18 cellular contexts compared by ENCODE assay signal in the genomic region with DNA sequence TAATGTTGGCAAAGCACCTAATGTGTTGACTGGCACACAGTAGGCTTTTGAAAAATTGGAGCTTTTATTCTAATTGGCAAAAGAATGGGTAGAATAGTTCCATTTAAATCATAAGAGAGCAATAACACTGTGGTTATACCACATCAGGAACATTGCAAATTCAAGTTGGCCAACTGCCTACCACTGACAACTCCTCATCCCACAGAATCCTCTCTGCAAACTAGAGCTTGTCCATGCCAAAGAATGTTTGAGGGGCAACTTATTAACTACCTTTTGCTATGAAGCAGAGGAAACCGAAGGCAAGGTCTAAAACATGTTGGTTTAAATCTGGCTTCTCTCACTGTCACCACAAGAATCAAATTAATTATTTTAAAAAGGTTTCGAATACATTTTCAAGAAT. TPM values are rescaled to one million over a fixed set of nuclear protein-coding genes. Genes with fewer than 3 reads are reported as not detected.
A peak's percentile ranks its signal among the peaks of the same experiment; 100 is the strongest.
DNase-seq lines count a peak whose midpoint lies in the region; ATAC-seq and TF ChIP-seq lines count a peak whose summit lies in the region.
"Had no signal": no experiment of that assay in that cellular context is flagged by ENCODE, and none has a peak within 500 bp of the region (broad histone marks: within the 10 kb centered on the region; RNA-seq: fewer than 3 reads in every experiment).

No MANE protein-coding gene starts in this region.

- in situ Hi-C loops in ACHN (cut with HindIII; ENCODE audit: low pct_ligation_motif_present, low pct_unique_long_range_greater_than_20kb, low sequenced_read_pairs): no loop called here

- no peak overlapping the region for H3K4me3 ChIP-seq in left ventricle myocardium inferior
- H3K4me3 ChIP-seq in sigmoid colon: no peak overlapping the region
- H3K4me3 ChIP-seq: GM23338, Peyer's patch had no signal

- H3K9me3 ChIP-seq in left ventricle myocardium inferior (replicated peaks) (no peaks in the 10 kb centered on the region), sigmoid colon (no peaks in the 10 kb centered on the region)
- H3K9me3 ChIP-seq: Peyer's patch had no signal

- H3K27me3 Mint-ChIP-seq in WTC11 (ENCODE audit: low read depth): no peaks in the 10 kb centered on the region

- peaks cover 87% of the 10 kb centered on the region for H3K4me1 ChIP-seq in left ventricle myocardium inferior
- peaks cover 0 to 64% (median 45%) of the 10 kb centered on the region in 4 donors for H3K4me1 ChIP-seq in sigmoid colon
- H3K4me1 ChIP-seq: Peyer's patch had no signal

- peaks cover 12% of the 10 kb centered on the region for H3K36me3 ChIP-seq in left ventricle myocardium inferior
- no peaks in the 10 kb centered on the region for H3K36me3 ChIP-seq in sigmoid colon
- H3K36me3 ChIP-seq: Peyer's patch had no signal

- H3K27ac ChIP-seq in angular gyrus (ENCODE audit: low read depth, low read length): peak overlapping the region; percentile 10
- H3K27ac ChIP-seq in left ventricle myocardium inferior (replicated peaks): peak overlapping the region; percentile 86
- peak overlapping the region; percentile 64 to 70 (median 67) for H3K27ac ChIP-seq in sigmoid colon
- H3K27ac ChIP-seq: Peyer's patch had no signal

- H3K4me3 Mint-ChIP-seq in WTC11: no peak overlapping the region
- H3K4me3 Mint-ChIP-seq: CD4-positive, alpha-beta memory T cell; GM23338 had no signal

- WGBS in sigmoid colon, 2 donors: 80 to 91% methylated on average over 2 of the region's 2 CpGs

- DNase-seq in ACHN (peak; percentile 28), left ventricle myocardium inferior (no peak), sigmoid colon (no peak), iPS-NIHi7 (ENCODE audit: extremely low spot score) (no peak), dedifferentiated amniotic fluid mesenchymal stem cell (ENCODE audit: extremely low spot score) (no peak), WTC11 (ENCODE audit: low spot score) (no peak), NCI-H345 (lab: John Stamatoyannopoulos, UW) (no peak)
- DNase-seq: CD4-positive, alpha-beta memory T cell; DMS79 treated with DMSO at 0.1 percent for 48 hours; GDM1; Karpas-422; NCI-H1417; NCI-H2029; NCI-H2171 treated with DMSO at 0.1 percent for 48 hours; NCI-H510A; Peyer's patch had no signal

- H3K4me1 Mint-ChIP-seq in WTC11: peaks cover 2% of the 10 kb centered on the region; the same call in 1 of the 2 replicates

- TF ChIP-seq POLR2A in sigmoid colon (IDR thresholded peaks at IDR 0.05): no peak

- intact Hi-C loops in left ventricle myocardium inferior (cut with micrococcal nuclease): no loop called here
- intact Hi-C loops in sigmoid colon (cut with DNase I): no loop called here

- H3K27ac Mint-ChIP-seq in WTC11: no peak overlapping the region
- H3K27ac Mint-ChIP-seq: CD4-positive, alpha-beta memory T cell; GM23338 had no signal

- H3K9me3 Mint-ChIP-seq in WTC11: peaks cover 22% of the 10 kb centered on the region

- POLR2A ChIA-PET in WTC11 (lab: Charles Lee): no interaction called here

- H3K36me3 Mint-ChIP-seq in WTC11: peaks cover 23% of the 10 kb centered on the region
- H3K36me3 Mint-ChIP-seq: CD4-positive, alpha-beta memory T cell had no signal

- no peak for TF ChIP-seq CTCF in left ventricle myocardium inferior (IDR thresholded peaks at IDR 0.05; ENCODE audit: borderline replicate concordance)
- no peak for TF ChIP-seq CTCF in sigmoid colon (IDR thresholded peaks at IDR 0.05)
- TF ChIP-seq CTCF in WTC11 (IDR thresholded peaks at IDR 0.05): no peak

- TF ChIP-seq EP300 in sigmoid colon (IDR thresholded peaks at IDR 0.05): no peak

- CTCF ChIA-PET in WTC11 (lab: Charles Lee): interaction anchor here (1.4 kb wide), 1 partner anchor 25 kb away, joined by 3 read pairs; no protein-coding TSS in a partner anchor

- ATAC-seq in WTC11: no peak
- ATAC-seq: GM23338 had no signal

- H3K27me3 ChIP-seq in left ventricle myocardium inferior (ENCODE audit: low read depth) (no peaks in the 10 kb centered on the region), sigmoid colon (no peaks in the 10 kb centered on the region)
- H3K27me3 ChIP-seq: Peyer's patch had no signal

TF ChIP-seq in WTC11, 78 proteins besides CTCF, POLR2A, EP300 and RAD21 (continues in another document):
- TF ChIP-seq, protein P1, sequence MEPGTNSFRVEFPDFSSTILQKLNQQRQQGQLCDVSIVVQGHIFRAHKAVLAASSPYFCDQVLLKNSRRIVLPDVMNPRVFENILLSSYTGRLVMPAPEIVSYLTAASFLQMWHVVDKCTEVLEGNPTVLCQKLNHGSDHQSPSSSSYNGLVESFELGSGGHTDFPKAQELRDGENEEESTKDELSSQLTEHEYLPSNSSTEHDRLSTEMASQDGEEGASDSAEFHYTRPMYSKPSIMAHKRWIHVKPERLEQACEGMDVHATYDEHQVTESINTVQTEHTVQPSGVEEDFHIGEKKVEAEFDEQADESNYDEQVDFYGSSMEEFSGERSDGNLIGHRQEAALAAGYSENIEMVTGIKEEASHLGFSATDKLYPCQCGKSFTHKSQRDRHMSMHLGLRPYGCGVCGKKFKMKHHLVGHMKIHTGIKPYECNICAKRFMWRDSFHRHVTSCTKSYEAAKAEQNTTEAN (CRISPR knock-in tag; IDR thresholded peaks at IDR 0.05): no peak
- TF ChIP-seq, protein P2, sequence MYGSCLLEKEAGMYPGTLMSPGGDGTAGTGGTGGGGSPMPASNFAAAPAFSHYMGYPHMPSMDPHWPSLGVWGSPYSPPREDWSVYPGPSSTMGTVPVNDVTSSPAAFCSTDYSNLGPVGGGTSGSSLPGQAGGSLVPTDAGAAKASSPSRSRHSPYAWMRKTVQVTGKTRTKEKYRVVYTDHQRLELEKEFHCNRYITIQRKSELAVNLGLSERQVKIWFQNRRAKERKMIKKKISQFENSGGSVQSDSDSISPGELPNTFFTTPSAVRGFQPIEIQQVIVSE (CRISPR knock-in tag; IDR thresholded peaks at IDR 0.05; ENCODE audit: borderline replicate concordance): no peak
- TF ChIP-seq, protein P3, sequence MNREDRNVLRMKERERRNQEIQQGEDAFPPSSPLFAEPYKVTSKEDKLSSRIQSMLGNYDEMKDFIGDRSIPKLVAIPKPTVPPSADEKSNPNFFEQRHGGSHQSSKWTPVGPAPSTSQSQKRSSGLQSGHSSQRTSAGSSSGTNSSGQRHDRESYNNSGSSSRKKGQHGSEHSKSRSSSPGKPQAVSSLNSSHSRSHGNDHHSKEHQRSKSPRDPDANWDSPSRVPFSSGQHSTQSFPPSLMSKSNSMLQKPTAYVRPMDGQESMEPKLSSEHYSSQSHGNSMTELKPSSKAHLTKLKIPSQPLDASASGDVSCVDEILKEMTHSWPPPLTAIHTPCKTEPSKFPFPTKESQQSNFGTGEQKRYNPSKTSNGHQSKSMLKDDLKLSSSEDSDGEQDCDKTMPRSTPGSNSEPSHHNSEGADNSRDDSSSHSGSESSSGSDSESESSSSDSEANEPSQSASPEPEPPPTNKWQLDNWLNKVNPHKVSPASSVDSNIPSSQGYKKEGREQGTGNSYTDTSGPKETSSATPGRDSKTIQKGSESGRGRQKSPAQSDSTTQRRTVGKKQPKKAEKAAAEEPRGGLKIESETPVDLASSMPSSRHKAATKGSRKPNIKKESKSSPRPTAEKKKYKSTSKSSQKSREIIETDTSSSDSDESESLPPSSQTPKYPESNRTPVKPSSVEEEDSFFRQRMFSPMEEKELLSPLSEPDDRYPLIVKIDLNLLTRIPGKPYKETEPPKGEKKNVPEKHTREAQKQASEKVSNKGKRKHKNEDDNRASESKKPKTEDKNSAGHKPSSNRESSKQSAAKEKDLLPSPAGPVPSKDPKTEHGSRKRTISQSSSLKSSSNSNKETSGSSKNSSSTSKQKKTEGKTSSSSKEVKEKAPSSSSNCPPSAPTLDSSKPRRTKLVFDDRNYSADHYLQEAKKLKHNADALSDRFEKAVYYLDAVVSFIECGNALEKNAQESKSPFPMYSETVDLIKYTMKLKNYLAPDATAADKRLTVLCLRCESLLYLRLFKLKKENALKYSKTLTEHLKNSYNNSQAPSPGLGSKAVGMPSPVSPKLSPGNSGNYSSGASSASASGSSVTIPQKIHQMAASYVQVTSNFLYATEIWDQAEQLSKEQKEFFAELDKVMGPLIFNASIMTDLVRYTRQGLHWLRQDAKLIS (CRISPR knock-in tag; IDR thresholded peaks at IDR 0.05; ENCODE audit: borderline replicate concordance): no peak
- TF ChIP-seq, protein P4, sequence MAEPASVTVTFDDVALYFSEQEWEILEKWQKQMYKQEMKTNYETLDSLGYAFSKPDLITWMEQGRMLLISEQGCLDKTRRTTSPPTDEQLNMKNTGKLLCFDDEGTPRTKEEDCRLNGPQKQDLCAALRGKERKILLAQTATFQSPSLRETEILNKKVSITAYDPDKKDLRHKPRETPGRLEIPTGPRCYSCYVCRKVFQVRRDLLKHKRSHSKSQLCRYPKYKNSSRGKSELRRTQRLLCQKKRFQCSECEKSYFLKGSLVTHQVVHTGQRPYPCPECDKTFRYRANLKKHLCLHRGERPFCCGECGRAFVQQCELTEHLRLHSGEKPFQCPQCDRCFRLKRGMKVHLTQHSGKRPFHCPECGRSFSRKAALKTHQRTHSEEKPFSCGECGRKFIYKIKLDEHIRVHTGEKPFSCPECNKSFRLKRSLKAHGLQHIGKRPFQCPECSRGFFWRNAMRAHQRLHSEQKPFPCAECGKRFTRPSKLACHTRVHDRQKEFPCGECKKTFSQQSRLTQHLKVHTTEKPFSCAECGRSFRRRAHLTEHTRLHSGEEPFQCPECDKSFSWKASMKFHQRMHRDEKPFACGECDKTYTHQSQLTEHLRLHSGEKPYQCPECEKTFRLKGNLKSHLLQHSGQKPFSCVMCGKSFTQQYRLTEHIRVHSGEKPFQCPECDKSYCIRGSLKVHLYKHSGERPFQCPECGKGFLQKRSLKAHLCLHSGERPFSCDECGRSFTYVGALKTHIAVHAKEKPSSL (CRISPR knock-in tag; conservative IDR thresholded peaks at IDR 0.05): no peak
- no peak for TF ChIP-seq CREB1 (CRISPR knock-in tag; IDR thresholded peaks at IDR 0.05)
- TF ChIP-seq, protein P5, sequence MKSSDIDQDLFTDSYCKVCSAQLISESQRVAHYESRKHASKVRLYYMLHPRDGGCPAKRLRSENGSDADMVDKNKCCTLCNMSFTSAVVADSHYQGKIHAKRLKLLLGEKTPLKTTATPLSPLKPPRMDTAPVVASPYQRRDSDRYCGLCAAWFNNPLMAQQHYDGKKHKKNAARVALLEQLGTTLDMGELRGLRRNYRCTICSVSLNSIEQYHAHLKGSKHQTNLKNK (CRISPR knock-in tag; IDR thresholded peaks at IDR 0.05): no peak
- no peak for TF ChIP-seq GABPB1 (CRISPR knock-in tag; IDR thresholded peaks at IDR 0.05)
- no peak for TF ChIP-seq ESRRA (CRISPR knock-in tag; IDR thresholded peaks at IDR 0.05; ENCODE audit: borderline replicate concordance)

RNA-seq across cellular contexts. Expression of a gene that starts 36.0 kb away (rescaled TPM):
- total RNA-seq in left ventricle myocardium inferior (16.6 TPM), sigmoid colon (10 to 100 TPM in 3 of 4 donors, 1 to 10 TPM in 1; 8.6 to 25.5 (median 14.3) TPM), WTC11 (2021) (6.9 to 8.3 TPM (median 7.3 TPM) in 3 replicates)
- 1 to 10 TPM; 3.3 to 6.0 (median 4.9) TPM for polyA plus RNA-seq in sigmoid colon
- polyA plus RNA-seq: CD4-positive, alpha-beta memory T cell had no signal

Comparison
In these comparisons a context has a peak if more than half of its experiments do, and no peak if none do; other contexts are left out.
1. H3K27ac ChIP-seq: peak in every context shown above with its lines; median percentile 86 in left ventricle myocardium inferior; 67 in sigmoid colon; 10 in angular gyrus.